Comparison of ENCODE assay signal across 25 cellular contexts in genomic region chr6:6362051-6362450, GRCh38. TPM values are rescaled to one million over a fixed set of nuclear protein-coding genes. Genes with fewer than 3 reads are reported as not detected.
"Had no signal": no experiment of that assay in that cellular context is flagged by ENCODE, and none has a peak within 500 bp of the region (broad histone marks: within the 10 kb centered on the region; RNA-seq: fewer than 3 reads in every experiment).

No MANE protein-coding gene starts in this region.

- H3K27me3 ChIP-seq: gastrocnemius medialis, sigmoid colon had no signal

- H3K4me1 ChIP-seq: gastrocnemius medialis, sigmoid colon had no signal

- H3K36me3 ChIP-seq: gastrocnemius medialis, sigmoid colon, thyroid gland had no signal

- DNase-seq: activated CD4-positive, alpha-beta memory T cell treated with anti-CD3 and anti-CD28 coated beads, Interleukin-2, amount 10 ng/mL, durations not matched to agents 7 days and 5 days; activated CD4-positive, alpha-beta T cell treated with anti-CD3 and anti-CD28 coated beads, Interleukin-2, amount 10 ng/mL, durations not matched to agents 24 days and 14 days; activated effector memory CD4-positive, alpha-beta T cell treated with anti-CD3 and anti-CD28 coated beads, Interleukin-2, amount 50 U/mL, for 16 hours; activated naive CD4-positive, alpha-beta T cell treated with anti-CD3 and anti-CD28 coated beads, Interleukin-2, amount 50 U/mL, for 16 hours; activated naive CD8-positive, alpha-beta T cell treated with anti-CD3 and anti-CD28 coated beads, Interleukin-2, amount 50 U/mL, for 24 hours; activated T-cell treated with anti-CD3 and anti-CD28 coated beads, Interleukin-2, amount 50 U/mL, for 72 hours; anterior cingulate cortex; central memory CD4-positive, alpha-beta T cell; dermis blood vessel endothelial cell; effector CD8-positive, alpha-beta T cell; gastrocnemius medialis; hippocampal formation; left ventricle myocardium superior; midbrain; natural killer cell; retina; sigmoid colon; stimulated activated CD4-positive, alpha-beta T cell treated with anti-CD3 and anti-CD28 coated beads, Interleukin-4, amount 100 ng/mL, for 24 hours; stimulated activated naive CD8-positive, alpha-beta T cell treated with anti-CD3 and anti-CD28 coated beads, Interleukin-15, Interleukin-2, amounts not matched to agents 100 U/mL and 50 U/mL, for 24 hours; substantia nigra; T1000; thyroid gland had no signal

- FAIRE-seq: endothelial cell of umbilical vein had no signal

- ATAC-seq: activated CD4-positive, CD25-positive, alpha-beta regulatory T cell treated with anti-CD3 and anti-CD28 coated beads, Interleukin-2, amount 50 U/mL, for 24 hours; activated naive CD8-positive, alpha-beta T cell treated with anti-CD3 and anti-CD28 coated beads, Interleukin-2, amount 50 U/mL, for 24 hours; activated T-cell treated with anti-CD3 and anti-CD28 coated beads, Interleukin-2, amount 50 U/mL, for 72 hours; esophagus mucosa; gastrocnemius medialis; left ventricle myocardium superior; natural killer cell; stimulated activated naive CD8-positive, alpha-beta T cell treated with anti-CD3 and anti-CD28 coated beads, Interleukin-15, Interleukin-2, amounts not matched to agents 100 U/mL and 50 U/mL, for 24 hours had no signal

- H3K27ac ChIP-seq: gastrocnemius medialis, sigmoid colon, thyroid gland had no signal

- H3K4me3 ChIP-seq: gastrocnemius medialis, sigmoid colon, thyroid gland had no signal

- H3K9me3 ChIP-seq: gastrocnemius medialis, sigmoid colon, thyroid gland had no signal

RNA-seq across cellular contexts. Expression of gene F13A1, which starts 41.6 kb away (rescaled TPM):
- total RNA-seq: activated CD4-positive, alpha-beta memory T cell treated with anti-CD3 and anti-CD28 coated beads, Interleukin-2, amount 10 ng/mL, durations not matched to agents 7 days and 5 days; activated CD4-positive, alpha-beta T cell treated with anti-CD3 and anti-CD28 coated beads, Interleukin-2, amount 10 ng/mL, durations not matched to agents 24 days and 14 days; activated T-cell treated with anti-CD3 and anti-CD28 coated beads, Interleukin-2, amount 50 U/mL, for 72 hours; dermis blood vessel endothelial cell; endothelial cell of umbilical vein had no signal
